ENCODE assay signal across 9 cellular contexts in genomic region chr2:18803141-18803540, GRCh38.
"Had no signal": no experiment of that assay in that cellular context is flagged by ENCODE, and none has a peak within 500 bp of the region (broad histone marks: within the 10 kb centered on the region; RNA-seq: fewer than 3 reads in every experiment).

No MANE protein-coding gene starts in this region.

- H3K4me3 ChIP-seq: GM23248, GM23338, HAP-1 had no signal

- ATAC-seq: GM23338, HCT116 had no signal

- H3K4me1 ChIP-seq: HAP-1 had no signal

- H3K9me3 ChIP-seq: HAP-1 had no signal

- H3K27ac ChIP-seq: GM23248 had no signal

- H3K36me3 ChIP-seq: HAP-1 had no signal

- DNase-seq: GM23248, GOT3, H7, H9, HCEC 1CT, HFFc6 had no signal
